Comparison of ENCODE assay signal across 34 cellular contexts in the genomic region with DNA sequence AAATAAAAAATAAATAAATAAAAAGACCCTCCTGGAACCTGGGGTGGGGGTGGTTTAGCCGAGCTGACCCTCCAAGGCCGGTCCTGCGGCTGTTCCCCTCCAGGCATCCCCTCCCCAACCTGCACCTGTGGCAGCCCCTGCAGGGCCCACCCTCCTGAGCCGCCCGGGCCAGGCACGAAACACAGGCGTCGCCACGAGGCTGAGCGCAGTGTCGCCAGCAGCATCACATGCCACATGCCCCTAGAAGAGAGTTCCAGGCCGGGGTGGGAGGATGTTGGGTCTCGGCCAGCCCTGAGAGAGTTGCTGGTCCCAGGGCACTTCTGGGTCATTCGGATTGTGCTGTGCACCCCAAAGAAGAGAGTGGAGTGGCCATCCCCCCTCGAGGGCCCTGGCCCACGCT.
"Had no signal": no experiment of that assay in that cellular context is flagged by ENCODE, and none has a peak within 500 bp of the region (broad histone marks: within the 10 kb centered on the region; RNA-seq: fewer than 3 reads in every experiment).

No MANE protein-coding gene starts in this region.

- H3K27me3 Mint-ChIP-seq: activated CD4-positive, alpha-beta memory T cell treated with anti-CD3 and anti-CD28 coated beads, Interleukin-2, amount 10 ng/mL, durations not matched to agents 7 days and 5 days; activated CD8-positive, alpha-beta memory T cell treated with anti-CD3 and anti-CD28 coated beads, Interleukin-2, amount 10 ng/mL, durations not matched to agents 7 days and 5 days had no signal

- DNase-seq: activated CD4-positive, alpha-beta memory T cell treated with anti-CD3 and anti-CD28 coated beads, Interleukin-2, amount 10 ng/mL, durations not matched to agents 7 days and 5 days; activated CD4-positive, alpha-beta T cell treated with anti-CD3 and anti-CD28 coated beads for 1 hour; activated CD4-positive, alpha-beta T cell treated with anti-CD3 and anti-CD28 coated beads for 48 hours; activated CD4-positive, CD25-positive, alpha-beta regulatory T cell; activated CD8-positive, alpha-beta memory T cell treated with anti-CD3 and anti-CD28 coated beads for 24 hours; activated CD8-positive, alpha-beta memory T cell treated with anti-CD3 and anti-CD28 coated beads, Interleukin-2, amount 10 ng/mL, durations not matched to agents 7 days and 5 days; activated CD8-positive, alpha-beta memory T cell treated with anti-CD3 and anti-CD28 coated beads, Interleukin-2, amount 50 U/mL, for 48 hours; activated effector memory CD4-positive, alpha-beta T cell treated with Interleukin-2 at 50 U/mL for 16 hours; activated T-cell treated with anti-CD3 and anti-CD28 coated beads, Interleukin-2, amount 50 U/mL, for 48 hours; body of pancreas; caudate nucleus; cerebellar nuclear complex; KG1; MM.1S; MV-4-11; NCI-H1092; NCI-H1436 treated with DMSO at 0.1 percent for 48 hours; NCI-H1694 treated with DMSO at 0.1 percent for 48 hours; NCI-H2029; NCI-H345; NCI-H524 treated with DMSO at 0.1 percent for 48 hours; PC-3; Peyer's patch; RPMI8226; SHP77 treated with DMSO at 0.1 percent for 48 hours; SW 1271; T-helper 1 cell; T-helper 2 cell; T-helper 9 cell; WERI-Rb-1 had no signal

- H3K9me3 Mint-ChIP-seq: activated CD4-positive, alpha-beta memory T cell treated with anti-CD3 and anti-CD28 coated beads, Interleukin-2, amount 10 ng/mL, durations not matched to agents 7 days and 5 days; activated naive CD4-positive, alpha-beta T cell treated with anti-CD3 and anti-CD28 coated beads, Interleukin-2, amount 50 U/mL, for 72 hours had no signal

- H3K9me3 ChIP-seq: adrenal gland, body of pancreas, breast epithelium, Peyer's patch had no signal

- H3K27me3 ChIP-seq: adrenal gland, body of pancreas, breast epithelium, Peyer's patch had no signal

- H3K27ac ChIP-seq: body of pancreas, breast epithelium, Peyer's patch, WERI-Rb-1 had no signal

- H3K4me3 ChIP-seq: adrenal gland, body of pancreas, breast epithelium, Peyer's patch had no signal

- H3K36me3 Mint-ChIP-seq: activated naive CD4-positive, alpha-beta T cell treated with anti-CD3 and anti-CD28 coated beads, Interleukin-2, amount 50 U/mL, for 72 hours had no signal

- H3K4me1 Mint-ChIP-seq: activated CD4-positive, alpha-beta memory T cell treated with anti-CD3 and anti-CD28 coated beads, Interleukin-2, amount 10 ng/mL, durations not matched to agents 7 days and 5 days; activated CD8-positive, alpha-beta memory T cell treated with anti-CD3 and anti-CD28 coated beads, Interleukin-2, amount 10 ng/mL, durations not matched to agents 7 days and 5 days had no signal

- ATAC-seq: activated CD8-positive, alpha-beta memory T cell treated with anti-CD3 and anti-CD28 coated beads, Interleukin-2, amount 10 ng/mL, durations not matched to agents 7 days and 5 days; activated naive CD4-positive, alpha-beta T cell treated with anti-CD3 and anti-CD28 coated beads, Interleukin-2, amount 50 U/mL, for 72 hours; body of pancreas; PC-3; SK-N-SH treated with all-trans-retinoic acid at 6 μM for 48 hours had no signal

- H3K27ac Mint-ChIP-seq: activated CD4-positive, alpha-beta memory T cell treated with anti-CD3 and anti-CD28 coated beads, Interleukin-2, amount 10 ng/mL, durations not matched to agents 7 days and 5 days; activated CD8-positive, alpha-beta memory T cell treated with anti-CD3 and anti-CD28 coated beads, Interleukin-2, amount 10 ng/mL, durations not matched to agents 7 days and 5 days had no signal

- H3K4me3 Mint-ChIP-seq: activated CD4-positive, alpha-beta memory T cell treated with anti-CD3 and anti-CD28 coated beads, Interleukin-2, amount 10 ng/mL, durations not matched to agents 7 days and 5 days; activated CD8-positive, alpha-beta memory T cell treated with anti-CD3 and anti-CD28 coated beads, Interleukin-2, amount 10 ng/mL, durations not matched to agents 7 days and 5 days had no signal

- H3K36me3 ChIP-seq: breast epithelium had no signal
